Comparison of ENCODE assay signal across 17 cellular contexts in the genomic region with DNA sequence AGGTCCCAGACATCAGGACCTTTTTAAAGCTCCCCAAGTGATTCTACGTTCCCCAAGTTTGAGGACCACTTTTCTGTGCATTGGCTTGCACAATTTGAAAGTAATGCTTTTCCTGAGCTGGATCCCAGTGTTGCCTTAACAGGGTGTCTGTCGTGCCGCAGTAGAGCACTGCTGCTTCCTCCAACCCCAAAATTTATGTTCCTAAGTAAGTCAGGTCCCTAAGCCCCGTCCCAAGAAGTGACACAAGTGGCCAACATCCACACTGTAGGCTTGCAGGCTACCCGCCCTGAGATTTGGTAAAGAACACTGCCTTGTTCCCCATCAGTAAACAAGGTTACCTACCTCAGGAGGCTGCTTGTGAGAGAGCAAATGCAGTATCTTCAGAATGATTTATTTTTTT. TPM values are rescaled to one million over a fixed set of nuclear protein-coding genes. Genes with fewer than 3 reads are reported as not detected.
A peak's percentile ranks its signal among the peaks of the same experiment; 100 is the strongest.
DNase-seq lines count a peak whose midpoint lies in the region; ATAC-seq and TF ChIP-seq lines count a peak whose summit lies in the region.
"Had no signal": no experiment of that assay in that cellular context is flagged by ENCODE, and none has a peak within 500 bp of the region (broad histone marks: within the 10 kb centered on the region; RNA-seq: fewer than 3 reads in every experiment).

No MANE protein-coding gene starts in this region.

- H3K4me1 Mint-ChIP-seq in activated CD4-positive, alpha-beta memory T cell treated with anti-CD3 and anti-CD28 coated beads, Interleukin-2, amount 10 ng/mL, durations not matched to agents 7 days and 5 days, result peaks cover 39% of the 10 kb centered on the region
- peaks cover 37% of the 10 kb centered on the region for H3K4me1 Mint-ChIP-seq in activated CD4-positive, alpha-beta memory T cell treated with anti-CD3 and anti-CD28 coated beads for 36 hours (ENCODE audit: low read depth)
- peaks cover 16% of the 10 kb centered on the region for H3K4me1 Mint-ChIP-seq in endodermal cell
- peaks cover 18% of the 10 kb centered on the region for H3K4me1 Mint-ChIP-seq in progenitor cell of endocrine pancreas (ENCODE audit: low read depth)

- no peak for TF ChIP-seq CTCF in Panc1 (IDR thresholded peaks at IDR 0.05)
- TF ChIP-seq CTCF in endodermal cell (conservative IDR thresholded peaks at IDR 0.05), result no peak
- TF ChIP-seq CTCF in progenitor cell of endocrine pancreas (IDR thresholded peaks at IDR 0.05; ENCODE audit: unreplicated experiment), result no peak

- intact Hi-C loops in activated CD4-positive, alpha-beta memory T cell treated with anti-CD3 and anti-CD28 coated beads for 36 hours (cut with micrococcal nuclease), result loop anchor here (5.0 kb wide), 5 partner anchors 34 to 324 kb away; partner anchors contain the start of genes MAP3K2, POLR2D and SAP130
- intact Hi-C loops in Panc1 (cut with micrococcal nuclease; ENCODE audit: unreplicated experiment), result no loop called here

- peaks cover 22% of the 10 kb centered on the region for H3K4me1 ChIP-seq in Panc1 (ENCODE audit: control insufficient read depth, insufficient read depth, low read length)
- peaks cover 3% of the 10 kb centered on the region for H3K4me1 ChIP-seq in endodermal cell (ENCODE audit: control insufficient read depth, insufficient read depth, low read length)

- no peaks in the 10 kb centered on the region for H3K9me3 ChIP-seq in Panc1 (ENCODE audit: control insufficient read depth, insufficient read depth, low read depth, low read length)
- H3K9me3 ChIP-seq in endodermal cell (ENCODE audit: control insufficient read depth, low read length), result no peaks in the 10 kb centered on the region
- H3K9me3 ChIP-seq: body of pancreas, gastrocnemius medialis, transverse colon had no signal

- in situ Hi-C loops in Panc1 (cut with HindIII; ENCODE audit: low pct_unique_long_range_greater_than_20kb, low sequenced_read_pairs), result no loop called here

- peak overlapping the region; percentile 7 for H3K4me3 Mint-ChIP-seq in activated CD4-positive, alpha-beta memory T cell treated with anti-CD3 and anti-CD28 coated beads, Interleukin-2, amount 10 ng/mL, durations not matched to agents 7 days and 5 days
- no peak overlapping the region for H3K4me3 Mint-ChIP-seq in activated CD4-positive, alpha-beta memory T cell treated with anti-CD3 and anti-CD28 coated beads for 36 hours
- no peak overlapping the region for H3K4me3 Mint-ChIP-seq in endodermal cell
- H3K4me3 Mint-ChIP-seq in progenitor cell of endocrine pancreas (ENCODE audit: low read depth), result peak overlapping the region; percentile 74

- peak overlapping the region; percentile 96 for H3K27ac ChIP-seq in Panc1 (ENCODE audit: low read length)
- no peak overlapping the region for H3K27ac ChIP-seq in endodermal cell (ENCODE audit: low read depth, low read length)
- H3K27ac ChIP-seq in substantia nigra (ENCODE audit: low read depth, low read length, poor library complexity, severe bottlenecking), result no peak overlapping the region

- H3K27me3 Mint-ChIP-seq in activated CD4-positive, alpha-beta memory T cell treated with anti-CD3 and anti-CD28 coated beads, Interleukin-2, amount 10 ng/mL, durations not matched to agents 7 days and 5 days, result no peaks in the 10 kb centered on the region
- no peaks in the 10 kb centered on the region for H3K27me3 Mint-ChIP-seq in activated CD4-positive, alpha-beta memory T cell treated with anti-CD3 and anti-CD28 coated beads for 36 hours
- H3K27me3 Mint-ChIP-seq in endodermal cell (ENCODE audit: insufficient read depth) (peaks cover 7% of the 10 kb centered on the region), progenitor cell of endocrine pancreas (no peaks in the 10 kb centered on the region)
- H3K27me3 Mint-ChIP-seq: effector memory CD8-positive, alpha-beta T cell had no signal

- H3K4me3 ChIP-seq in Panc1 (ENCODE audit: low read depth in 2 of 2, low read length in 2 of 2) (peak overlapping the region; percentile 57 to 86; a peak in 3 of 4 replicates), endodermal cell (ENCODE audit: low read length) (peak overlapping the region; percentile 86)
- H3K4me3 ChIP-seq: body of pancreas had no signal

- ATAC-seq in Panc1 (no peak), GM19328 (IDR thresholded peaks at IDR 0.05; ENCODE audit: unreplicated experiment) (no peak)
- ATAC-seq: body of pancreas; effector memory CD8-positive, alpha-beta T cell; gastrocnemius medialis had no signal

- no peak overlapping the region for H3K9ac ChIP-seq in endodermal cell (ENCODE audit: extremely low read depth, low read length, poor library complexity, severe bottlenecking)

- H3K9me3 Mint-ChIP-seq in activated CD4-positive, alpha-beta memory T cell treated with anti-CD3 and anti-CD28 coated beads, Interleukin-2, amount 10 ng/mL, durations not matched to agents 7 days and 5 days, result no peaks in the 10 kb centered on the region
- no peaks in the 10 kb centered on the region for H3K9me3 Mint-ChIP-seq in activated CD4-positive, alpha-beta memory T cell treated with anti-CD3 and anti-CD28 coated beads for 36 hours
- H3K9me3 Mint-ChIP-seq in endodermal cell (no peaks in the 10 kb centered on the region), progenitor cell of endocrine pancreas (ENCODE audit: low read depth) (no peaks in the 10 kb centered on the region)
- H3K9me3 Mint-ChIP-seq: effector memory CD8-positive, alpha-beta T cell had no signal

- peaks cover 40% of the 10 kb centered on the region for H3K36me3 Mint-ChIP-seq in activated CD4-positive, alpha-beta memory T cell treated with anti-CD3 and anti-CD28 coated beads, Interleukin-2, amount 10 ng/mL, durations not matched to agents 7 days and 5 days (ENCODE audit: low read depth)
- peaks cover 27% of the 10 kb centered on the region for H3K36me3 Mint-ChIP-seq in activated CD4-positive, alpha-beta memory T cell treated with anti-CD3 and anti-CD28 coated beads for 36 hours
- peaks cover 45% of the 10 kb centered on the region for H3K36me3 Mint-ChIP-seq in endodermal cell (ENCODE audit: low read depth)
- peaks cover 15% of the 10 kb centered on the region for H3K36me3 Mint-ChIP-seq in progenitor cell of endocrine pancreas (ENCODE audit: insufficient read depth)

- CTCF ChIA-PET in activated CD4-positive, alpha-beta memory T cell treated with anti-CD3 and anti-CD28 coated beads, Interleukin-2, amount 10 ng/mL, durations not matched to agents 7 days and 5 days (lab: Charles Lee), result no interaction called here
- CTCF ChIA-PET in activated CD4-positive, alpha-beta memory T cell treated with anti-CD3 and anti-CD28 coated beads for 36 hours (lab: Charles Lee), result no interaction called here
- CTCF ChIA-PET in Panc1 (lab: Charles Lee), result interaction anchor here (0.5 kb wide), 1 partner anchor 295 kb away, joined by 3 read pairs; no protein-coding TSS in a partner anchor

- DNase-seq in activated CD4-positive, alpha-beta memory T cell treated with anti-CD3 and anti-CD28 coated beads, Interleukin-2, amount 10 ng/mL, durations not matched to agents 7 days and 5 days, result no peak
- DNase-seq in activated CD4-positive, alpha-beta memory T cell treated with anti-CD3 and anti-CD28 coated beads for 36 hours, result no peak
- DNase-seq in Panc1 (ENCODE audit: low read depth, low spot score), result no peak
- no peak for DNase-seq in endodermal cell
- DNase-seq in progenitor cell of endocrine pancreas (ENCODE audit: low spot score, unreplicated experiment), result no peak
- no peak for DNase-seq in substantia nigra (lab: John Stamatoyannopoulos, UW)
- no peak for DNase-seq in NCI-H1436 treated with DMSO at 0.1 percent for 48 hours (lab: John Stamatoyannopoulos, UW)
- DNase-seq: body of pancreas; effector memory CD8-positive, alpha-beta T cell; gastrocnemius medialis; GOT3; kidney glomerular epithelial cell; transverse colon had no signal

- WGBS in endodermal cell (ENCODE audit: insufficient coverage in 1 of 2, insufficient read length in 1 of 2), 2 experiments, result 92 to 97% methylated on average over 5 of the region's 5 CpGs

- POLR2A ChIA-PET in activated CD4-positive, alpha-beta memory T cell treated with anti-CD3 and anti-CD28 coated beads, Interleukin-2, amount 10 ng/mL, durations not matched to agents 7 days and 5 days (lab: Charles Lee), result interaction anchor here (2.3 to 5.9 kb wide), 5 partner anchors 11 to 177 kb away, joined by 10 to 29 read pairs (median 18); partner anchors contain the start of genes IWS1, POLR2D and WDR33
- POLR2A ChIA-PET in activated CD4-positive, alpha-beta memory T cell treated with anti-CD3 and anti-CD28 coated beads for 36 hours (lab: Charles Lee), result interaction anchor here (1.1 to 2.0 kb wide), 2 partner anchors 105 to 150 kb away, joined by 6 read pairs; no protein-coding TSS in a partner anchor
- POLR2A ChIA-PET in Panc1 (lab: Charles Lee), result no interaction called here

- no peaks in the 10 kb centered on the region for H3K27me3 ChIP-seq in Panc1 (ENCODE audit: control insufficient read depth, insufficient read depth, low read length)
- H3K27me3 ChIP-seq in endodermal cell (ENCODE audit: control insufficient read depth, insufficient read depth, low read length, poor library complexity, severe bottlenecking), result no peaks in the 10 kb centered on the region
- H3K27me3 ChIP-seq: body of pancreas, gastrocnemius medialis, transverse colon had no signal

- H3K27ac Mint-ChIP-seq in activated CD4-positive, alpha-beta memory T cell treated with anti-CD3 and anti-CD28 coated beads, Interleukin-2, amount 10 ng/mL, durations not matched to agents 7 days and 5 days, result peak overlapping the region; percentile 95
- no peak overlapping the region for H3K27ac Mint-ChIP-seq in activated CD4-positive, alpha-beta memory T cell treated with anti-CD3 and anti-CD28 coated beads for 36 hours
- H3K27ac Mint-ChIP-seq in endodermal cell, result no peak overlapping the region
- H3K27ac Mint-ChIP-seq in progenitor cell of endocrine pancreas, result no peak overlapping the region

- BruUV-seq in Panc1 (replicated peaks; lab: Mats Ljungman, UMichigan), result no TSS peak

- H3K36me3 ChIP-seq in Panc1 (ENCODE audit: control insufficient read depth, insufficient read depth, low read length) (no peaks in the 10 kb centered on the region; the same call in none of the 2 replicates), endodermal cell (ENCODE audit: control insufficient read depth, insufficient read depth, low read length) (peaks cover 58% of the 10 kb centered on the region)

RNA-seq across cellular contexts. Expression of gene SFT2D3, which starts 2.0 kb away (rescaled TPM):
- total RNA-seq in activated CD4-positive, alpha-beta memory T cell treated with anti-CD3 and anti-CD28 coated beads, Interleukin-2, amount 10 ng/mL, durations not matched to agents 7 days and 5 days, result 1 to 10 TPM; 5.2 to 5.8 TPM
- 1 to 10 TPM; 3.1 to 3.6 TPM for total RNA-seq in activated CD4-positive, alpha-beta memory T cell treated with anti-CD3 and anti-CD28 coated beads for 36 hours
- 5.6 TPM for total RNA-seq in Panc1 (2021; ENCODE audit: unreplicated experiment)
- polyA plus RNA-seq in Panc1 (2012; ENCODE audit: insufficient read length), result not detected
- total RNA-seq in endodermal cell, result 10 to 100 TPM in 1 of 2 donors, 1 to 10 TPM in 1; 5.5 to 10.1 TPM
- 16.1 TPM for polyA plus RNA-seq in endodermal cell (2013, experiment 1 of 2)
- polyA plus RNA-seq in endodermal cell (2013, experiment 2 of 2), result 14.3 TPM
- 13.7 and 15.3 TPM in 2 replicates for total RNA-seq in progenitor cell of endocrine pancreas

RNA-seq across cellular contexts. Expression of gene LIMS2, which starts 28.0 kb away (rescaled TPM):
- 10 to 100 TPM; 15.0 to 15.5 TPM for total RNA-seq in activated CD4-positive, alpha-beta memory T cell treated with anti-CD3 and anti-CD28 coated beads, Interleukin-2, amount 10 ng/mL, durations not matched to agents 7 days and 5 days
- total RNA-seq in activated CD4-positive, alpha-beta memory T cell treated with anti-CD3 and anti-CD28 coated beads for 36 hours, result 10 to 100 TPM; 12.3 to 13.1 TPM
- 8.9 TPM for total RNA-seq in Panc1 (2021; ENCODE audit: unreplicated experiment)
- 7.1 TPM for polyA plus RNA-seq in Panc1 (2012; ENCODE audit: insufficient read length)
- total RNA-seq in endodermal cell, result 1 to 10 TPM; 3.9 to 9.8 TPM
- 4.8 TPM for polyA plus RNA-seq in endodermal cell (2013, experiment 1 of 2)
- 4.8 TPM for polyA plus RNA-seq in endodermal cell (2013, experiment 2 of 2)
- 6.1 and 6.2 TPM in 2 replicates for total RNA-seq in progenitor cell of endocrine pancreas

RNA-seq across cellular contexts. Expression of gene GPR17, which starts 57.3 kb away (rescaled TPM):
- not detected for total RNA-seq in activated CD4-positive, alpha-beta memory T cell treated with anti-CD3 and anti-CD28 coated beads, Interleukin-2, amount 10 ng/mL, durations not matched to agents 7 days and 5 days
- total RNA-seq in activated CD4-positive, alpha-beta memory T cell treated with anti-CD3 and anti-CD28 coated beads for 36 hours, result not detected
- total RNA-seq in Panc1 (2021; ENCODE audit: unreplicated experiment) (not detected), endodermal cell (under 1 TPM in 1 of 2 donors, not detected in 1; 0.24 TPM), progenitor cell of endocrine pancreas (not detected in 2 replicates)
- polyA plus RNA-seq in Panc1 (2012; ENCODE audit: insufficient read length), result not detected
- 5.0 TPM for polyA plus RNA-seq in endodermal cell (2013, experiment 1 of 2)
- 4.8 TPM for polyA plus RNA-seq in endodermal cell (2013, experiment 2 of 2)
- total RNA-seq: Daoy; T-helper 2 cell treated with Interferon-gamma antibody and Interleukin-4, amounts not matched to agents 100 ng/mL and 5 ng/mL, for 36 hours had no signal
- polyA plus RNA-seq: AG04450 had no signal

Comparison
In these comparisons a context has a peak if more than half of its experiments do, and no peak if none do; other contexts are left out.
1. H3K4me3 Mint-ChIP-seq: peak in activated CD4-positive, alpha-beta memory T cell treated with anti-CD3 and anti-CD28 coated beads, Interleukin-2, amount 10 ng/mL, durations not matched to agents 7 days and 5 days (single experiment) and progenitor cell of endocrine pancreas (single experiment); none in activated CD4-positive, alpha-beta memory T cell treated with anti-CD3 and anti-CD28 coated beads for 36 hours (single experiment) and endodermal cell (single experiment).